8 cellular contexts compared by ENCODE assay signal in the genomic region with DNA sequence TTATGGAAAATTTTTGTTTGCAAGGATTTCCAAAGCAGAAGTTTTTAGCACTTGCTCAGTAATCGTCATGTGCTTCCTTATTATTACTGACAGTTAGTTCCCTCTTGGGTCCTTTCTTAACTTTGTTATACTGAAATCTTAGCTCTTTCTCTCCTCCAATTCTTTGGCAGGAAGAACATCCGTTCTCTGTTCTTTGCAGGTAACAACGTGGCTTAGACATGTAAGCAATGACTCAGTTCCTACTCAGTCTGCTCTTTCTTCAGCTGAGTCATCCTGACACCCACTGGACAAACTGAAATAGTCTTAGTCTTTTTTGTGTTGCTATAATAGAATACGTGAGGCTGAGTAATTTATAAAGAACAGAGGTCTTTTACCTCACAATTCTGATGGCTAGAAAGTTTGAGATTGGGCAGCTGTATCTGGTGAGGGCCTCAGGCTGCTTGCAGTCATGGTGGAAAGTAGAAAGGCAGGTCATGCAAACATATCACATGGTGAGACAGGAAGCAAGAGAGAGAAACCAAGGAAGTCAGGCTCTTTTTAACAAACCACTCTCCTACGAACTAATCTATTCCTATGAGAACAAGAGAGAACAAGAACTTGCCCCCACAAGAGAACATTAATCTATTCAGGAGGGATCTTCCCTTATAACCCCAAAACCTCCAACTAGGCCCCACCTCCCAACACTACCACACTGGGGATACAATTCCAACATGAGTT. TPM values are rescaled to one million over a fixed set of nuclear protein-coding genes. Genes with fewer than 3 reads are reported as not detected.
DNase-seq lines count a peak whose midpoint lies in the region; ATAC-seq and TF ChIP-seq lines count a peak whose summit lies in the region.

No MANE protein-coding gene starts in this region.

- no peaks in the 10 kb centered on the region for H3K9me2 ChIP-seq in GM23248 (ENCODE audit: insufficient read depth)
- no peaks in the 10 kb centered on the region for H3K9me2 ChIP-seq in Karpas-422 (replicated peaks; ENCODE audit: insufficient read depth, low read length)

- H3K36me3 ChIP-seq in GM23248 (ENCODE audit: low read depth) (no peaks in the 10 kb centered on the region), Karpas-422 (ENCODE audit: insufficient read depth, low read length) (no peaks in the 10 kb centered on the region)

- peak; percentile 98 for ATAC-seq in activated CD8-positive, alpha-beta memory T cell treated with anti-CD3 and anti-CD28 coated beads, Interleukin-2, amount 10 ng/mL, durations not matched to agents 7 days and 5 days

- H3K27me3 Mint-ChIP-seq in activated CD8-positive, alpha-beta memory T cell treated with anti-CD3 and anti-CD28 coated beads, Interleukin-2, amount 10 ng/mL, durations not matched to agents 7 days and 5 days = no peaks in the 10 kb centered on the region

- H3K9ac ChIP-seq in GM23248 (peak overlapping the region; percentile 45), Karpas-422 (ENCODE audit: low read length) (no peak overlapping the region)

- H2AFZ ChIP-seq in GM23248 (peak overlapping the region; percentile 69), Karpas-422 (ENCODE audit: low read length) (peak overlapping the region; percentile 45; the same call in 1 of the 2 replicates)

- peak; percentile 76 for DNase-seq in GM10248 (ENCODE audit: extremely low spot score)
- peak; percentile 94 for DNase-seq in GM23248
- DNase-seq in Karpas-422 = no peak
- peak; percentile 63 for DNase-seq in activated CD8-positive, alpha-beta memory T cell treated with anti-CD3 and anti-CD28 coated beads, Interleukin-2, amount 10 ng/mL, durations not matched to agents 7 days and 5 days
- DNase-seq in foreskin fibroblast = peak; percentile 80 to 86
- peak in 2 of 3 donors; percentile 5 to 29 for DNase-seq in stimulated activated CD4-positive, alpha-beta T cell treated with anti-CD3 and anti-CD28 coated beads, TNF-alpha, amount 100 ng/mL, for 1 hour (ENCODE audit: low read depth in 3 of 3, low spot score in 1 of 3)
- no peak for DNase-seq in GOT3 (lab: John Stamatoyannopoulos, UW)
- no peak for DNase-seq in G401 (ENCODE audit: low spot score)

- peaks cover 12% of the 10 kb centered on the region for H3K9me3 Mint-ChIP-seq in activated CD8-positive, alpha-beta memory T cell treated with anti-CD3 and anti-CD28 coated beads, Interleukin-2, amount 10 ng/mL, durations not matched to agents 7 days and 5 days (ENCODE audit: low read depth)

- in situ Hi-C loops in GM23248 (cut with MboI) = no loop called here
- in situ Hi-C loops in G401 (cut with HindIII; ENCODE audit: low sequenced_read_pairs) = no loop called here

- POLR2A ChIA-PET in GM10248 (lab: Yijun Ruan, JAX) = no interaction called here

- H3K27ac ChIP-seq in GM23248 (peak overlapping the region; percentile 77), Karpas-422 (ENCODE audit: low read length) (no peak overlapping the region)

- peaks cover 34% of the 10 kb centered on the region for H3K4me1 ChIP-seq in GM23248 (ENCODE audit: insufficient read depth)
- no peaks in the 10 kb centered on the region for H3K4me1 ChIP-seq in Karpas-422 (ENCODE audit: low read length)

- peak overlapping the region; percentile 56 for H3K4me2 ChIP-seq in GM23248 (ENCODE audit: unreplicated experiment)
- H3K4me2 ChIP-seq in Karpas-422 (ENCODE audit: low read depth, low read length, poor library complexity, severe bottlenecking) = no peak overlapping the region

- H3K27me3 ChIP-seq in GM23248 (replicated peaks; ENCODE audit: insufficient read depth) (no peaks in the 10 kb centered on the region), Karpas-422 (ENCODE audit: low read length) (no peaks in the 10 kb centered on the region)

- peaks cover 41% of the 10 kb centered on the region for H3K4me1 Mint-ChIP-seq in activated CD8-positive, alpha-beta memory T cell treated with anti-CD3 and anti-CD28 coated beads, Interleukin-2, amount 10 ng/mL, durations not matched to agents 7 days and 5 days

- no peaks in the 10 kb centered on the region for H3K79me2 ChIP-seq in GM23248 (ENCODE audit: insufficient read depth)
- H3K79me2 ChIP-seq in Karpas-422 (ENCODE audit: low read length) = no peaks in the 10 kb centered on the region

- CTCF ChIA-PET in GM10248 (lab: Yijun Ruan, JAX) = interaction anchor here (1.4 to 3.0 kb wide), 5 partner anchors 9 to 81 kb away, joined by 3 to 9 read pairs (median 6); a partner anchor contains a TSS
- CTCF ChIA-PET in activated CD8-positive, alpha-beta memory T cell treated with anti-CD3 and anti-CD28 coated beads, Interleukin-2, amount 10 ng/mL, durations not matched to agents 7 days and 5 days (lab: Charles Lee) = interaction anchor here (0.7 to 2.7 kb wide), 13 partner anchors 16 to 233 kb away, joined by 3 to 18 read pairs (median 4); a partner anchor contains a TSS

- peaks cover 37% of the 10 kb centered on the region for H3F3A ChIP-seq in GM23248 (ENCODE audit: insufficient read depth)

- H3K9me3 ChIP-seq in GM23248 (ENCODE audit: low read depth) (no peaks in the 10 kb centered on the region), Karpas-422 (ENCODE audit: low read length) (no peaks in the 10 kb centered on the region)

- H3K27ac Mint-ChIP-seq in activated CD8-positive, alpha-beta memory T cell treated with anti-CD3 and anti-CD28 coated beads, Interleukin-2, amount 10 ng/mL, durations not matched to agents 7 days and 5 days = peak overlapping the region; percentile 99

- 18 to 19% methylated on average over 5 of the region's 5 CpGs for WGBS in GM23248 (ENCODE audit: low coverage in 1 of 2, low lambda C conversion rate in 2 of 2, missing lambda C conversion rate in 2 of 2), 2 experiments

- H4K20me1 ChIP-seq in GM23248 (ENCODE audit: insufficient read depth) (no peaks in the 10 kb centered on the region), Karpas-422 (ENCODE audit: insufficient read depth, low read depth, low read length) (no peaks in the 10 kb centered on the region)

- peak overlapping the region; percentile 48 for H3K4me3 Mint-ChIP-seq in activated CD8-positive, alpha-beta memory T cell treated with anti-CD3 and anti-CD28 coated beads, Interleukin-2, amount 10 ng/mL, durations not matched to agents 7 days and 5 days

- no peak overlapping the region for H3K4me3 ChIP-seq in GM23248
- no peak overlapping the region for H3K4me3 ChIP-seq in Karpas-422 (ENCODE audit: low read length)
- no peak overlapping the region for H3K4me3 ChIP-seq in foreskin fibroblast (ENCODE audit: low read depth in 1 of 2, low read length in 2 of 2)

- H3K36me3 Mint-ChIP-seq in activated CD8-positive, alpha-beta memory T cell treated with anti-CD3 and anti-CD28 coated beads, Interleukin-2, amount 10 ng/mL, durations not matched to agents 7 days and 5 days = peaks cover 47% of the 10 kb centered on the region

- peak; percentile 19 for TF ChIP-seq CTCF in GM10248 (IDR thresholded peaks at IDR 0.05; ENCODE audit: control extremely low read depth, extremely low read depth, low read depth, missing control alignments)
- TF ChIP-seq CTCF in foreskin fibroblast (IDR thresholded peaks at IDR 0.05; ENCODE audit: low read depth, low read length) = no peak

RNA-seq across cellular contexts. Expression of a gene that starts 49.2 kb away (rescaled TPM):
- not detected in 2 replicates for total RNA-seq in GM23248 (2014; rRNA removed; shearing (Covaris generic))
- not detected in 2 replicates for polyA plus RNA-seq in GM23248 (2016; fragmentation: Nextera tagmentation; extraction: Ambion mirVana)
- total RNA-seq in Karpas-422 (2014; rRNA removed; shearing (Covaris generic); ENCODE audit: low replicate concordance) = 35.1 and 41.1 TPM in 2 replicates
- 10 to 100 TPM; 65.9 to 74.6 TPM for total RNA-seq in activated CD8-positive, alpha-beta memory T cell treated with anti-CD3 and anti-CD28 coated beads, Interleukin-2, amount 10 ng/mL, durations not matched to agents 7 days and 5 days
- total RNA-seq in G401 (2014; rRNA removed; shearing (Covaris generic)) = not detected in 2 replicates

Comparison
In these comparisons a context has a peak if more than half of its experiments do, and no peak if none do; other contexts are left out.
1. DNase-seq: peak in GM10248 (single experiment), GM23248 (single experiment), activated CD8-positive, alpha-beta memory T cell treated with anti-CD3 and anti-CD28 coated beads, Interleukin-2, amount 10 ng/mL, durations not matched to agents 7 days and 5 days (single experiment), foreskin fibroblast (2 of 2) and stimulated activated CD4-positive, alpha-beta T cell treated with anti-CD3 and anti-CD28 coated beads, TNF-alpha, amount 100 ng/mL, for 1 hour (2 of 3); none in Karpas-422 (single experiment), GOT3 (single experiment) and G401 (single experiment).
2. RNA of a gene that starts 49.2 kb away (total RNA-seq): 65.9 to 74.6 TPM in activated CD8-positive, alpha-beta memory T cell treated with anti-CD3 and anti-CD28 coated beads, Interleukin-2, amount 10 ng/mL, durations not matched to agents 7 days and 5 days and 35.1 to 41.1 TPM in Karpas-422; not detected in GM23248 and not detected in G401; every median in the first group is over 10 times any median in the second.